18 cellular contexts compared by ENCODE assay signal in the genomic region with DNA sequence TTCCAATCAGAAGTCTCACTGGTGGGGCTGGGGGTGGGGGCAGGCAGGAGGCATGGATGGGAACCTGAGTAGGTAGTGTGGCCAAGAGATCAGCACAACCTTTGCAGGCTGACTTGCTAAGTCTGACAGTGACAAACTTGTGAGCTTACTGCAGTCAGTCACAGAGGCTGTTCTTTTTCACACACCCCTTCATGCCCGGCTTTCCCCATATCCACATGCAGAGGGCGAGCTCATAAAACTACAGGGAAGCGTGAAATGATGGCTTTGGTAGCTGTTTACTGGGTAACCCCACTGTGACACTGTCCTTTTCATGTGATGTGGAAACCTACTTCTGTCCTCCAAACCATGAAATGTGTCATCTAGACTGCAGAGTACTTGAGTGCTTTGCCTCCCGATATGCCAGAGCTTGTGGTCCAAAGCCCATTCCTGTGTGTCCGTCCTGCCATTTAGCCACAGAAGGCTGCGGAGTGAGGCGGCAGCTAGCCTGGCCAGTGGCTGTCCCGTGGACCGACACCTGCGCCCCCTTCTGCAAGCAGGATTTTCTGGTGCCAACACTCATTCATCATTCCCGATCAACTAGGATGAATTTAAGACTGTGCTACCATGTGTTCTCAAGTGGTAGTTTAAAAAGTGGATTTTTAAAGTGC. TPM values are rescaled to one million over a fixed set of nuclear protein-coding genes. Genes with fewer than 3 reads are reported as not detected.
DNase-seq lines count a peak whose midpoint lies in the region; ATAC-seq, FAIRE-seq and TF ChIP-seq lines count a peak whose summit lies in the region.
"Had no signal": no experiment of that assay in that cellular context is flagged by ENCODE, and none has a peak within 500 bp of the region (broad histone marks: within the 10 kb centered on the region; RNA-seq: fewer than 3 reads in every experiment).

No MANE protein-coding gene starts in this region.

- H4K8ac ChIP-seq in neuronal stem cell (ENCODE audit: low read depth, low read length): no peak overlapping the region

- H3K4me3 ChIP-seq in NB4 (ENCODE audit: low read depth, low read length) (no peak overlapping the region), bronchial epithelial cell (ENCODE audit: low read depth, low read length) (no peak overlapping the region), neuronal stem cell (ENCODE audit: low read length in 2 of 2) (no peak overlapping the region)
- H3K4me3 ChIP-seq: MG63, SJSA1 had no signal

- no peak overlapping the region for H2BK15ac ChIP-seq in neuronal stem cell (ENCODE audit: low read length)

- no peak overlapping the region for H2BK5ac ChIP-seq in neuronal stem cell (ENCODE audit: low read length)

- no peak overlapping the region for H3K23ac ChIP-seq in neuronal stem cell (ENCODE audit: low read depth, low read length, poor library complexity)

- TF ChIP-seq POLR2A in GM12891 (IDR thresholded peaks at IDR 0.05; ENCODE audit: low read depth, low read length) (no peak; the same call in 1 of the 2 replicates), NB4 (IDR thresholded peaks at IDR 0.05; ENCODE audit: extremely low read depth, insufficient read length) (no peak)

- no peak overlapping the region for H3K18ac ChIP-seq in neuronal stem cell (ENCODE audit: low read length)

- H3K27ac ChIP-seq in neuronal stem cell (replicated peaks; ENCODE audit: low read length): no peak overlapping the region
- H3K27ac ChIP-seq: C4-2B, SJSA1 had no signal

- H4K91ac ChIP-seq in neuronal stem cell (ENCODE audit: low read depth, low read length, poor library complexity): no peak overlapping the region

- WGBS in neuronal stem cell (ENCODE audit: extremely low coverage in 2 of 2, insufficient read length in 2 of 2, insufficient replicate concordance in 1 of 2), 2 donors: no CpG with 5 or more reads among the region's 11 CpGs

- H3K4me1 ChIP-seq in neuronal stem cell (ENCODE audit: control insufficient read depth in 2 of 2, insufficient read depth in 1 of 2, low read depth in 1 of 2, low read length in 2 of 2): peaks cover 1 to 2% of the 10 kb centered on the region in 2 donors
- H3K4me1 ChIP-seq: SJSA1 had no signal

- no peak overlapping the region for H3K4me2 ChIP-seq in neuronal stem cell (ENCODE audit: insufficient read depth, low read length, poor library complexity, severe bottlenecking)

- H3K27me3 ChIP-seq in bronchial epithelial cell (ENCODE audit: control insufficient read depth, insufficient read depth, low read length): no peaks in the 10 kb centered on the region
- no peaks in the 10 kb centered on the region for H3K27me3 ChIP-seq in neuronal stem cell (ENCODE audit: control insufficient read depth in 3 of 3, insufficient read depth in 3 of 3, low read depth in 1 of 3, low read length in 3 of 3)
- H3K27me3 ChIP-seq: MG63, SJSA1 had no signal

- H2AK5ac ChIP-seq in neuronal stem cell (ENCODE audit: low read depth, low read length): no peak overlapping the region

- H2AFZ ChIP-seq in neuronal stem cell (ENCODE audit: low read length): no peak overlapping the region

- TF ChIP-seq CTCF in NB4 (IDR thresholded peaks at IDR 0.05; ENCODE audit: low read depth, low read length) (no peak), bronchial epithelial cell (IDR thresholded peaks at IDR 0.05; ENCODE audit: insufficient read depth, low read length, severe bottlenecking) (no peak)

- H2BK120ac ChIP-seq in neuronal stem cell (ENCODE audit: low read depth, low read length): no peak overlapping the region

- H3K9ac ChIP-seq in neuronal stem cell (ENCODE audit: low read depth, low read length, poor library complexity): peak overlapping the region; percentile 47

- FAIRE-seq in GM12891 (lab: Jason Lieb, UNC) (no peak), bronchial epithelial cell (lab: Jason Lieb, UNC) (peak; percentile 84)

- DNase-seq in GM12891 (ENCODE audit: insufficient read length, low spot score) (no peak), NB4 (ENCODE audit: low read depth) (peak; percentile 14), bronchial epithelial cell (ENCODE audit: low read depth) (no peak), neuronal stem cell (ENCODE audit: low spot score) (no peak), C1 segment of cervical spinal cord (lab: John Stamatoyannopoulos, UW) (no peak), NCI-H2029 (lab: John Stamatoyannopoulos, UW) (no peak)
- DNase-seq: COR-L47, DMS53, GOT3, KG1, MG63, NCI-H1417, NCI-H2029 treated with DMSO at 0.1 percent for 48 hours, NCI-H510A, RPMI8226 had no signal

- ATAC-seq in HG02884 (IDR thresholded peaks at IDR 0.05; ENCODE audit: unreplicated experiment): no peak

- no peak overlapping the region for H3K4ac ChIP-seq in neuronal stem cell (ENCODE audit: low read length)

- H3K14ac ChIP-seq in neuronal stem cell (ENCODE audit: low read length): no peak overlapping the region

- peaks cover 31% of the 10 kb centered on the region for H3K36me3 ChIP-seq in bronchial epithelial cell (ENCODE audit: control insufficient read depth, insufficient read depth, low read length)
- peaks cover 75 to 99% of the 10 kb centered on the region in 2 donors for H3K36me3 ChIP-seq in neuronal stem cell (replicated peaks in 1 of 2; ENCODE audit: control insufficient read depth in 2 of 2, insufficient read depth in 2 of 2, low read length in 2 of 2)

- H3K9me3 ChIP-seq in neuronal stem cell (replicated peaks in 1 of 2; ENCODE audit: control insufficient read depth in 2 of 2, insufficient read depth in 1 of 2, low read depth in 1 of 2, low read length in 2 of 2): peaks cover 0 to 17% of the 10 kb centered on the region in 2 donors
- H3K9me3 ChIP-seq: MG63, SJSA1 had no signal

- H2BK12ac ChIP-seq in neuronal stem cell (ENCODE audit: low read length): no peak overlapping the region

- H3K79me1 ChIP-seq in neuronal stem cell (ENCODE audit: low read depth, low read length): peaks cover 15% of the 10 kb centered on the region

TF ChIP-seq in GM12891, 5 proteins besides CTCF, POLR2A, EP300 and RAD21:
- TF ChIP-seq POU2F2 (IDR thresholded peaks at IDR 0.05; ENCODE audit: low read depth, low read length) (no peak), POLR2AphosphoS5 (IDR thresholded peaks at IDR 0.05; ENCODE audit: low read depth, low read length) (peak; percentile 44), PAX5 (IDR thresholded peaks at IDR 0.05; ENCODE audit: insufficient read depth, low read length, severe bottlenecking) (no peak), TAF1 (IDR thresholded peaks at IDR 0.05; ENCODE audit: low read depth, low read length) (no peak), SPI1 (IDR thresholded peaks at IDR 0.05; ENCODE audit: low read depth, low read length) (no peak)

RNA-seq across cellular contexts. Expression of a gene that starts 9.8 kb away (rescaled TPM):
- 21.8 TPM for polyA plus RNA-seq in GM12891 (2012; ENCODE audit: low read depth, missing spikeins)
- 8.4 and 8.7 TPM in 2 replicates for total RNA-seq in bronchial epithelial cell
- 23.9 TPM for polyA plus RNA-seq in neuronal stem cell (2013, experiment 1 of 2)
- polyA plus RNA-seq in neuronal stem cell (2013, experiment 2 of 2): 22.5 TPM

RNA-seq across cellular contexts. Expression of a gene that starts 9.9 kb away (rescaled TPM):
- 19.3 TPM for polyA plus RNA-seq in GM12891 (2012; ENCODE audit: low read depth, missing spikeins)
- total RNA-seq in bronchial epithelial cell: 24.3 and 47.7 TPM in 2 replicates
- 25.6 TPM for polyA plus RNA-seq in neuronal stem cell (2013, experiment 1 of 2)
- 25.3 TPM for polyA plus RNA-seq in neuronal stem cell (2013, experiment 2 of 2)

RNA-seq across cellular contexts. Expression of a gene that starts 27.6 kb away (rescaled TPM):
- polyA plus RNA-seq in GM12891 (2012; ENCODE audit: low read depth, missing spikeins): 13.8 TPM
- total RNA-seq in bronchial epithelial cell: 10.3 and 15.6 TPM in 2 replicates
- polyA plus RNA-seq in neuronal stem cell (2013, experiment 1 of 2): 14.6 TPM
- polyA plus RNA-seq in neuronal stem cell (2013, experiment 2 of 2): 14.5 TPM

RNA-seq across cellular contexts. Expression of a gene that starts 39.8 kb away (rescaled TPM):
- 44.8 TPM for polyA plus RNA-seq in GM12891 (2012; ENCODE audit: low read depth, missing spikeins)
- total RNA-seq in bronchial epithelial cell: 90.6 and 93.2 TPM in 2 replicates
- polyA plus RNA-seq in neuronal stem cell (2013, experiment 1 of 2): 79.0 TPM
- 78.5 TPM for polyA plus RNA-seq in neuronal stem cell (2013, experiment 2 of 2)

RNA-seq across cellular contexts. Expression of a gene that starts 39.9 kb away (rescaled TPM):
- polyA plus RNA-seq in GM12891 (2012; ENCODE audit: low read depth, missing spikeins): 21.1 TPM
- total RNA-seq in bronchial epithelial cell: 18.4 and 22.4 TPM in 2 replicates
- polyA plus RNA-seq in neuronal stem cell (2013, experiment 1 of 2): 11.1 TPM
- polyA plus RNA-seq in neuronal stem cell (2013, experiment 2 of 2): 11.0 TPM
